ENCODE assay signal across 12 cellular contexts in genomic region chr5:68445257-68446069, GRCh38.
"Had no signal": no experiment of that assay in that cellular context is flagged by ENCODE, and none has a peak within 500 bp of the region (broad histone marks: within the 10 kb centered on the region; RNA-seq: fewer than 3 reads in every experiment).

No MANE protein-coding gene starts in this region.

- ATAC-seq: activated CD8-positive, alpha-beta T cell treated with anti-CD3 and anti-CD28 coated beads for 36 hours; activated T-cell treated with anti-CD3 and anti-CD28 coated beads, Interleukin-2, amount 50 U/mL, for 72 hours; gastrocnemius medialis; SK-N-SH treated with all-trans-retinoic acid at 6 μM for 48 hours; stimulated activated effector memory CD8-positive, alpha-beta T cell treated with anti-CD3 and anti-CD28 coated beads, Interleukin-12 subunit alpha, Interleukin-12 subunit beta, amount 100 ng/mL, for 72 hours had no signal

- H3K4me3 ChIP-seq: gastrocnemius medialis, hepatocyte, ovary, transverse colon had no signal

- H3K4me2 ChIP-seq: hepatocyte had no signal

- DNase-seq: activated CD4-positive, alpha-beta T cell treated with anti-CD3 and anti-CD28 coated beads for 4 hours; activated CD8-positive, alpha-beta memory T cell treated with anti-CD3 and anti-CD28 coated beads, Interleukin-2, amount 50 U/mL, for 4 hours; activated CD8-positive, alpha-beta T cell treated with anti-CD3 and anti-CD28 coated beads for 36 hours; activated naive CD8-positive, alpha-beta T cell treated with anti-CD3 and anti-CD28 coated beads, Interleukin-2, amount 10 ng/mL, durations not matched to agents 7 days and 5 days; activated T-cell treated with anti-CD3 and anti-CD28 coated beads, Interleukin-2, amount 50 U/mL, for 72 hours; aorta; gastrocnemius medialis; ovary; transverse colon had no signal

- H2AFZ ChIP-seq: hepatocyte had no signal

- H3K27ac ChIP-seq: hepatocyte, ovary had no signal

- H3K9me3 ChIP-seq: gastrocnemius medialis, ovary, transverse colon had no signal

- H3K27me3 ChIP-seq: gastrocnemius medialis, hepatocyte, ovary, transverse colon had no signal

- H3K36me3 ChIP-seq: gastrocnemius medialis, ovary, transverse colon had no signal

- H3K79me2 ChIP-seq: hepatocyte had no signal
